ENCODE assay signal across 16 cellular contexts in genomic region chr7:102473271-102473991, GRCh38. TPM values are rescaled to one million over a fixed set of nuclear protein-coding genes. Genes with fewer than 3 reads are reported as not detected.
A peak's percentile ranks its signal among the peaks of the same experiment; 100 is the strongest.
DNase-seq lines count a peak whose midpoint lies in the region; ATAC-seq and TF ChIP-seq lines count a peak whose summit lies in the region.
"Had no signal": no experiment of that assay in that cellular context is flagged by ENCODE, and none has a peak within 500 bp of the region (broad histone marks: within the 10 kb centered on the region; RNA-seq: fewer than 3 reads in every experiment).

No MANE protein-coding gene starts in this region.

- H3K27me3 ChIP-seq in IMR-90 (ENCODE audit: control insufficient read depth, insufficient read depth, low read length), result no peaks in the 10 kb centered on the region
- no peaks in the 10 kb centered on the region for H3K27me3 ChIP-seq in mammary epithelial cell (ENCODE audit: insufficient read depth, low read length)

- peaks cover 0 to 3% of the 10 kb centered on the region in 2 experiments; a peak in 2 of 4 replicates for H3K79me1 ChIP-seq in IMR-90 (ENCODE audit: low read depth in 1 of 2, low read length in 2 of 2)

- DNase-seq in activated CD4-positive, alpha-beta T cell treated with anti-CD3 and anti-CD28 coated beads, Interleukin-2, amount 10 ng/mL, durations not matched to agents 24 days and 14 days, result peak; percentile 53
- no peak for DNase-seq in activated CD4-positive, alpha-beta T cell treated with anti-CD3 and anti-CD28 coated beads for 36 hours
- DNase-seq in IMR-90, result no peak
- peak in 26 of 42 donors; percentile 2 to 73 (median 36) for DNase-seq in head of caudate nucleus
- peak; percentile 62 for DNase-seq in posterior vena cava (ENCODE audit: low spot score)
- no peak for DNase-seq in mammary epithelial cell
- DNase-seq in stimulated activated naive B cell treated with anti-CD40 and anti-IgM and Interleukin-4, amounts not matched to agents 10 μg/mL and 1 μg/mL and 100 μg/mL, for 72 hours, result no peak
- DNase-seq: activated T-cell treated with anti-CD3 and anti-CD28 coated beads, Interleukin-2, amount 50 U/mL, for 72 hours; GOT3; MV-4-11; NCI-H2081; small intestine had no signal

- H4K91ac ChIP-seq in IMR-90 (ENCODE audit: insufficient read depth, low read depth, low read length), result no peak overlapping the region

- H3K4me1 Mint-ChIP-seq in activated CD4-positive, alpha-beta T cell treated with anti-CD3 and anti-CD28 coated beads, Interleukin-2, amount 10 ng/mL, durations not matched to agents 24 days and 14 days, result no peaks in the 10 kb centered on the region
- H3K4me1 Mint-ChIP-seq in activated CD4-positive, alpha-beta T cell treated with anti-CD3 and anti-CD28 coated beads for 36 hours, result no peaks in the 10 kb centered on the region
- H3K4me1 Mint-ChIP-seq in stimulated activated naive B cell treated with anti-CD40 and anti-IgM and Interleukin-4, amounts not matched to agents 10 μg/mL and 1 μg/mL and 100 μg/mL, for 72 hours, result peaks cover 10 to 25% of the 10 kb centered on the region in 2 donors

- no peak overlapping the region for H2AK5ac ChIP-seq in IMR-90 (ENCODE audit: low read depth, low read length)

- no peak overlapping the region for H2BK15ac ChIP-seq in IMR-90 (ENCODE audit: low read depth, low read length)

- 0 out of 2 replicates have a peak, but pooled peaks cover 2% of the 10 kb centered on the region for H3K9me1 ChIP-seq in IMR-90 (ENCODE audit: insufficient read depth, low read length)

- dilution Hi-C loops in IMR-90 (cut with HindIII; ENCODE audit: low sequenced_read_pairs, unreplicated experiment), result no loop called here
- dilution Hi-C loops in mammary epithelial cell (cut with HindIII; ENCODE audit: low sequenced_read_pairs), result no loop called here

- H2BK120ac ChIP-seq in IMR-90 (ENCODE audit: low read depth, low read length), result no peak overlapping the region

- no peak overlapping the region for H3K4me3 Mint-ChIP-seq in activated CD4-positive, alpha-beta T cell treated with anti-CD3 and anti-CD28 coated beads, Interleukin-2, amount 10 ng/mL, durations not matched to agents 24 days and 14 days
- H3K4me3 Mint-ChIP-seq in activated CD4-positive, alpha-beta T cell treated with anti-CD3 and anti-CD28 coated beads for 36 hours, result no peak overlapping the region
- no peak overlapping the region for H3K4me3 Mint-ChIP-seq in stimulated activated naive B cell treated with anti-CD40 and anti-IgM and Interleukin-4, amounts not matched to agents 10 μg/mL and 1 μg/mL and 100 μg/mL, for 72 hours
- H3K4me3 Mint-ChIP-seq: activated T-cell treated with anti-CD3 and anti-CD28 coated beads, Interleukin-2, amount 50 U/mL, for 72 hours; CD4-positive, alpha-beta T cell; T-helper 1 cell treated with Interleukin-12 subunit alpha and Interleukin-12 subunit beta and Interleukin-4 antibody, amounts not matched to agents 30 μg/mL and 1 μg/mL, for 36 hours had no signal

- peaks cover 5% of the 10 kb centered on the region; the same call in 1 of the 2 replicates for H4K20me1 ChIP-seq in IMR-90 (ENCODE audit: insufficient read depth, low read length)
- no peaks in the 10 kb centered on the region for H4K20me1 ChIP-seq in mammary epithelial cell (ENCODE audit: insufficient read depth, low read length)

- no peaks in the 10 kb centered on the region; the same call in 1 of the 2 replicates for H3K4me1 ChIP-seq in IMR-90 (ENCODE audit: control insufficient read depth, insufficient read depth, low read length)
- no peaks in the 10 kb centered on the region for H3K4me1 ChIP-seq in mammary epithelial cell (ENCODE audit: insufficient read depth, low read length)

- H2AFZ ChIP-seq in IMR-90 (replicated peaks; ENCODE audit: low read length, poor library complexity) (no peak overlapping the region), mammary epithelial cell (ENCODE audit: low read depth, low read length) (no peak overlapping the region)

- BruUV-seq in IMR-90 (replicated peaks; lab: Mats Ljungman, UMichigan), result no TSS peak
- BruUV-seq in mammary epithelial cell (replicated peaks; lab: Mats Ljungman, UMichigan), result no TSS peak

- H3K18ac ChIP-seq in IMR-90 (ENCODE audit: low read depth, low read length), result no peak overlapping the region

- peaks cover 3% of the 10 kb centered on the region for H3K79me2 ChIP-seq in mammary epithelial cell (ENCODE audit: insufficient read depth, low read length)

- WGBS in IMR-90 (ENCODE audit: extremely low coverage in 2 of 2, insufficient read length in 1 of 2), 2 experiments, result 94% methylated on average over 9 of the region's 23 CpGs; no CpG with 5 or more reads in 1 of the 2 experiments
- 84% methylated on average over 10 of the region's 23 CpGs for WGBS in mammary epithelial cell (ENCODE audit: low coverage, missing lambda C conversion rate)

- H3K14ac ChIP-seq in IMR-90 (replicated peaks; ENCODE audit: low read depth, low read length), result no peak overlapping the region

- no peak overlapping the region for H4K8ac ChIP-seq in IMR-90 (ENCODE audit: low read depth in 2 of 2, low read length in 2 of 2)

- H3K27me3 Mint-ChIP-seq in activated CD4-positive, alpha-beta T cell treated with anti-CD3 and anti-CD28 coated beads, Interleukin-2, amount 10 ng/mL, durations not matched to agents 24 days and 14 days, result no peaks in the 10 kb centered on the region
- H3K27me3 Mint-ChIP-seq in activated CD4-positive, alpha-beta T cell treated with anti-CD3 and anti-CD28 coated beads for 36 hours, result no peaks in the 10 kb centered on the region
- H3K27me3 Mint-ChIP-seq in stimulated activated naive B cell treated with anti-CD40 and anti-IgM and Interleukin-4, amounts not matched to agents 10 μg/mL and 1 μg/mL and 100 μg/mL, for 72 hours, result no peaks in the 10 kb centered on the region
- H3K27me3 Mint-ChIP-seq: CD4-positive, alpha-beta T cell had no signal

- H3K23ac ChIP-seq in IMR-90 (ENCODE audit: low read depth, low read length), result no peak overlapping the region

- no peaks in the 10 kb centered on the region for H3K9me3 Mint-ChIP-seq in activated CD4-positive, alpha-beta T cell treated with anti-CD3 and anti-CD28 coated beads, Interleukin-2, amount 10 ng/mL, durations not matched to agents 24 days and 14 days
- no peaks in the 10 kb centered on the region for H3K9me3 Mint-ChIP-seq in activated CD4-positive, alpha-beta T cell treated with anti-CD3 and anti-CD28 coated beads for 36 hours (ENCODE audit: low read depth)
- H3K9me3 Mint-ChIP-seq in stimulated activated naive B cell treated with anti-CD40 and anti-IgM and Interleukin-4, amounts not matched to agents 10 μg/mL and 1 μg/mL and 100 μg/mL, for 72 hours, result no peaks in the 10 kb centered on the region
- H3K9me3 Mint-ChIP-seq: activated T-cell treated with anti-CD3 and anti-CD28 coated beads, Interleukin-2, amount 50 U/mL, for 72 hours; CD4-positive, alpha-beta T cell; T-helper 1 cell treated with Interleukin-12 subunit alpha and Interleukin-12 subunit beta and Interleukin-4 antibody, amounts not matched to agents 30 μg/mL and 1 μg/mL, for 36 hours had no signal

- TF ChIP-seq RAD21 in IMR-90 (IDR thresholded peaks at IDR 0.05; ENCODE audit: low read length), result no peak

- CTCF ChIA-PET in activated CD4-positive, alpha-beta T cell treated with anti-CD3 and anti-CD28 coated beads for 36 hours (lab: Charles Lee), result no interaction called here
- CTCF ChIA-PET in IMR-90 (lab: Yijun Ruan, JAX) (no interaction called here), mammary epithelial cell (lab: Charles Lee; ENCODE audit: low non-redundant PET) (no interaction called here)

- no peak for ATAC-seq in activated CD4-positive, alpha-beta T cell treated with anti-CD3 and anti-CD28 coated beads for 36 hours
- ATAC-seq in IMR-90 (ENCODE audit: low read depth), result no peak
- ATAC-seq in GM21515 (IDR thresholded peaks at IDR 0.05; ENCODE audit: unreplicated experiment), result no peak
- ATAC-seq in stimulated activated naive B cell treated with anti-CD40 and anti-IgM and Interleukin-4, amounts not matched to agents 10 μg/mL and 1 μg/mL and 100 μg/mL, for 72 hours (replicated peaks), result no peak
- ATAC-seq: activated T-cell treated with anti-CD3 and anti-CD28 coated beads, Interleukin-2, amount 50 U/mL, for 72 hours had no signal

- no peak overlapping the region for H3K9ac ChIP-seq in IMR-90 (ENCODE audit: low read depth, low read length)
- H3K9ac ChIP-seq in mammary epithelial cell (ENCODE audit: insufficient read depth, low read length), result no peak overlapping the region

- H2AK9ac ChIP-seq in IMR-90 (replicated peaks; ENCODE audit: low read depth, low read length, poor library complexity), result no peak overlapping the region

- H3K9me3 ChIP-seq in IMR-90 (ENCODE audit: control insufficient read depth, insufficient read depth, low read length) (no peaks in the 10 kb centered on the region), mammary epithelial cell (replicated peaks; ENCODE audit: insufficient read depth, low read length) (no peaks in the 10 kb centered on the region)

- H3K36me3 ChIP-seq in IMR-90 (ENCODE audit: control insufficient read depth, insufficient read depth, low read length) (peaks cover 33% of the 10 kb centered on the region), mammary epithelial cell (ENCODE audit: insufficient read depth, low read length) (peaks cover 5% of the 10 kb centered on the region)

- no peak overlapping the region for H3K27ac Mint-ChIP-seq in activated CD4-positive, alpha-beta T cell treated with anti-CD3 and anti-CD28 coated beads, Interleukin-2, amount 10 ng/mL, durations not matched to agents 24 days and 14 days
- no peak overlapping the region for H3K27ac Mint-ChIP-seq in activated CD4-positive, alpha-beta T cell treated with anti-CD3 and anti-CD28 coated beads for 36 hours
- no peak overlapping the region for H3K27ac Mint-ChIP-seq in stimulated activated naive B cell treated with anti-CD40 and anti-IgM and Interleukin-4, amounts not matched to agents 10 μg/mL and 1 μg/mL and 100 μg/mL, for 72 hours
- H3K27ac Mint-ChIP-seq: activated T-cell treated with anti-CD3 and anti-CD28 coated beads, Interleukin-2, amount 50 U/mL, for 72 hours; CD4-positive, alpha-beta T cell; T-helper 1 cell treated with Interleukin-12 subunit alpha and Interleukin-12 subunit beta and Interleukin-4 antibody, amounts not matched to agents 30 μg/mL and 1 μg/mL, for 36 hours had no signal

- H3K56ac ChIP-seq in IMR-90 (ENCODE audit: extremely low read depth, insufficient read depth, low read length), result no peak overlapping the region

- TF ChIP-seq POLR2A in IMR-90 (IDR thresholded peaks at IDR 0.05; ENCODE audit: low read depth, low read length), result no peak

- no peak overlapping the region for H3K4ac ChIP-seq in IMR-90 (ENCODE audit: low read depth, low read length)

- intact Hi-C loops in activated CD4-positive, alpha-beta T cell treated with anti-CD3 and anti-CD28 coated beads, Interleukin-2, amount 10 ng/mL, durations not matched to agents 24 days and 14 days (cut with micrococcal nuclease), result no loop called here
- intact Hi-C loops in activated CD4-positive, alpha-beta T cell treated with anti-CD3 and anti-CD28 coated beads for 36 hours (cut with DNase I, micrococcal nuclease), result no loop called here
- intact Hi-C loops in IMR-90 (cut with micrococcal nuclease) (no loop called here), head of caudate nucleus (cut with DNase I) (no loop called here), posterior vena cava (cut with DNase I) (no loop called here), mammary epithelial cell (cut with micrococcal nuclease) (no loop called here)

- TF ChIP-seq CTCF in IMR-90 (conservative IDR thresholded peaks at IDR 0.05; ENCODE audit: low read depth, low read length) (no peak), mammary epithelial cell (conservative IDR thresholded peaks at IDR 0.05 in 1 of 2, IDR thresholded peaks at IDR 0.05 in 1 of 2; ENCODE audit: extremely low read depth in 1 of 2, insufficient read depth in 1 of 2, low read depth in 1 of 2, low read length in 2 of 2) (no peak)

- H3K4me3 ChIP-seq in IMR-90 (ENCODE audit: insufficient read depth, low read depth, low read length), result no peak overlapping the region
- no peak overlapping the region for H3K4me3 ChIP-seq in mammary epithelial cell (replicated peaks in 1 of 3; ENCODE audit: insufficient read depth in 1 of 3, low read depth in 2 of 3, low read length in 3 of 3)

- H4K5ac ChIP-seq in IMR-90 (ENCODE audit: low read depth, low read length), result no peak overlapping the region

- POLR2A ChIA-PET in activated CD4-positive, alpha-beta T cell treated with anti-CD3 and anti-CD28 coated beads for 36 hours (lab: Charles Lee), result interaction anchor here (0.5 to 0.6 kb wide), 2 partner anchors 31 to 51 kb away, joined by 3 to 4 read pairs; no protein-coding TSS in a partner anchor
- POLR2A ChIA-PET in IMR-90 (lab: Charles Lee; ENCODE audit: unreplicated experiment), result no interaction called here

- in situ Hi-C loops in IMR-90 (cut with MboI; ENCODE audit: low sequenced_read_pairs), result no loop called here
- in situ Hi-C loops in mammary epithelial cell (cut with MboI; ENCODE audit: low sequenced_read_pairs in 2 of 2), result no loop called here

- H3K4me2 ChIP-seq in IMR-90 (ENCODE audit: low read depth, low read length) (no peak overlapping the region), mammary epithelial cell (ENCODE audit: insufficient read depth, low read depth, low read length) (no peak overlapping the region)

- H2BK5ac ChIP-seq in IMR-90 (ENCODE audit: low read depth, low read length, poor library complexity, severe bottlenecking), result no peak overlapping the region

- peaks cover 13% of the 10 kb centered on the region for H3K36me3 Mint-ChIP-seq in activated CD4-positive, alpha-beta T cell treated with anti-CD3 and anti-CD28 coated beads, Interleukin-2, amount 10 ng/mL, durations not matched to agents 24 days and 14 days (ENCODE audit: low read depth)
- H3K36me3 Mint-ChIP-seq in activated CD4-positive, alpha-beta T cell treated with anti-CD3 and anti-CD28 coated beads for 36 hours (ENCODE audit: low read depth), result peaks cover 4% of the 10 kb centered on the region
- peaks cover 21 to 23% of the 10 kb centered on the region in 2 donors for H3K36me3 Mint-ChIP-seq in stimulated activated naive B cell treated with anti-CD40 and anti-IgM and Interleukin-4, amounts not matched to agents 10 μg/mL and 1 μg/mL and 100 μg/mL, for 72 hours

- H2BK20ac ChIP-seq in IMR-90 (ENCODE audit: low read depth, low read length), result no peak overlapping the region

- H3K27ac ChIP-seq in IMR-90 (ENCODE audit: insufficient read depth, low read length) (0 out of 2 replicates have a peak overlapping the region, but pooled peaks have one; percentile 37), mammary epithelial cell (ENCODE audit: insufficient read depth, low read depth, low read length) (no peak overlapping the region)

RNA-seq across cellular contexts. Expression of gene POLR2J, which starts 5.3 kb away (rescaled TPM):
- 46.8 and 50.8 TPM in 2 replicates for total RNA-seq in activated CD4-positive, alpha-beta T cell treated with anti-CD3 and anti-CD28 coated beads, Interleukin-2, amount 10 ng/mL, durations not matched to agents 24 days and 14 days
- 10 to 100 TPM; 32.6 to 46.1 TPM for total RNA-seq in activated CD4-positive, alpha-beta T cell treated with anti-CD3 and anti-CD28 coated beads for 36 hours
- total RNA-seq in IMR-90 (2012; rRNA removed) (20.8 and 31.1 TPM in 2 replicates), posterior vena cava (10 to 100 TPM; 35.0 to 40.3 TPM), mammary epithelial cell (10 to 100 TPM; 19.3 to 50.5 TPM)
- polyA plus RNA-seq in IMR-90 (2012; rRNA removed) (92.6 and 134 TPM in 2 replicates), mammary epithelial cell (75.1 TPM)
- polyA plus RNA-seq in IMR-90 (2012; cell fraction: cytosol; rRNA removed), result 20.8 and 84.9 TPM in 2 replicates
- 34.1 and 60.3 TPM in 2 replicates for polyA plus RNA-seq in IMR-90 (2012; cell fraction: nucleus; rRNA removed; ENCODE audit: low replicate concordance)
- 5.2 TPM for polyA minus RNA-seq in mammary epithelial cell

RNA-seq across cellular contexts. Expression of gene LRWD1, which starts 8.6 kb away (rescaled TPM):
- 30.5 and 32.4 TPM in 2 replicates for total RNA-seq in activated CD4-positive, alpha-beta T cell treated with anti-CD3 and anti-CD28 coated beads, Interleukin-2, amount 10 ng/mL, durations not matched to agents 24 days and 14 days
- total RNA-seq in activated CD4-positive, alpha-beta T cell treated with anti-CD3 and anti-CD28 coated beads for 36 hours, result 10 to 100 TPM; 13.6 to 14.4 TPM
- total RNA-seq in IMR-90 (2012; rRNA removed) (13.3 and 20.3 TPM in 2 replicates), posterior vena cava (1 to 10 TPM; 6.6 to 9.2 TPM), mammary epithelial cell (10 to 100 TPM; 17.8 to 18.3 TPM)
- polyA plus RNA-seq in IMR-90 (2012; rRNA removed) (27.2 and 31.6 TPM in 2 replicates), mammary epithelial cell (18.0 TPM)
- polyA plus RNA-seq in IMR-90 (2012; cell fraction: cytosol; rRNA removed), result 32.7 and 39.8 TPM in 2 replicates
- 30.2 and 77.3 TPM in 2 replicates for polyA plus RNA-seq in IMR-90 (2012; cell fraction: nucleus; rRNA removed; ENCODE audit: low replicate concordance)
- 10.0 TPM for polyA minus RNA-seq in mammary epithelial cell

RNA-seq across cellular contexts. Expression of gene ALKBH4, which starts 8.8 kb away (rescaled TPM):
- total RNA-seq in activated CD4-positive, alpha-beta T cell treated with anti-CD3 and anti-CD28 coated beads, Interleukin-2, amount 10 ng/mL, durations not matched to agents 24 days and 14 days, result 9.9 and 10.9 TPM in 2 replicates
- total RNA-seq in activated CD4-positive, alpha-beta T cell treated with anti-CD3 and anti-CD28 coated beads for 36 hours, result 1 to 10 TPM; 6.1 to 9.1 TPM
- total RNA-seq in IMR-90 (2012; rRNA removed), result 6.1 and 7.2 TPM in 2 replicates
- polyA plus RNA-seq in IMR-90 (2012; rRNA removed), result 7.4 and 8.1 TPM in 2 replicates
- polyA plus RNA-seq in IMR-90 (2012; cell fraction: cytosol; rRNA removed), result 8.9 and 9.7 TPM in 2 replicates
- 1.6 and 5.1 TPM in 2 replicates for polyA plus RNA-seq in IMR-90 (2012; cell fraction: nucleus; rRNA removed; ENCODE audit: low replicate concordance)
- 1 to 10 TPM; 6.4 to 6.8 TPM for total RNA-seq in posterior vena cava
- 10 to 100 TPM in 1 of 2 donors, 1 to 10 TPM in 1; 9.2 to 12.5 TPM for total RNA-seq in mammary epithelial cell
- 5.3 TPM for polyA plus RNA-seq in mammary epithelial cell
- polyA minus RNA-seq in mammary epithelial cell, result 0.41 TPM

RNA-seq across cellular contexts. Expression of gene ORAI2, which starts 40.1 kb away (rescaled TPM):
- 45.8 and 49.8 TPM in 2 replicates for total RNA-seq in activated CD4-positive, alpha-beta T cell treated with anti-CD3 and anti-CD28 coated beads, Interleukin-2, amount 10 ng/mL, durations not matched to agents 24 days and 14 days
- total RNA-seq in activated CD4-positive, alpha-beta T cell treated with anti-CD3 and anti-CD28 coated beads for 36 hours, result 10 to 100 TPM; 20.8 to 25.1 TPM
- total RNA-seq in IMR-90 (2012; rRNA removed) (52.0 and 52.2 TPM in 2 replicates), posterior vena cava (10 to 100 TPM; 13.0 to 17.5 TPM), mammary epithelial cell (10 to 100 TPM; 17.3 to 28.0 TPM)
- polyA plus RNA-seq in IMR-90 (2012; rRNA removed) (58.3 and 73.5 TPM in 2 replicates), mammary epithelial cell (10.7 TPM)
- 49.7 and 66.1 TPM in 2 replicates for polyA plus RNA-seq in IMR-90 (2012; cell fraction: cytosol; rRNA removed)
- 8.9 and 24.5 TPM in 2 replicates for polyA plus RNA-seq in IMR-90 (2012; cell fraction: nucleus; rRNA removed; ENCODE audit: low replicate concordance)
- polyA minus RNA-seq in mammary epithelial cell, result 13.6 TPM

RNA-seq across cellular contexts. Expression of gene RASA4B, which starts 44.1 kb away (rescaled TPM):
- total RNA-seq in activated CD4-positive, alpha-beta T cell treated with anti-CD3 and anti-CD28 coated beads, Interleukin-2, amount 10 ng/mL, durations not matched to agents 24 days and 14 days, result 27.1 and 28.6 TPM in 2 replicates
- total RNA-seq in activated CD4-positive, alpha-beta T cell treated with anti-CD3 and anti-CD28 coated beads for 36 hours, result 10 to 100 TPM; 28.6 to 30.1 TPM
- total RNA-seq in IMR-90 (2012; rRNA removed) (1.8 and 3.3 TPM in 2 replicates), posterior vena cava (10 to 100 TPM; 12.1 to 17.6 TPM), mammary epithelial cell (under 1 TPM; 0.67 to 0.75 TPM)
- polyA plus RNA-seq in IMR-90 (2012; rRNA removed) (7.7 and 9.3 TPM in 2 replicates), mammary epithelial cell (0.51 TPM)
- 11.3 and 14.3 TPM in 2 replicates for polyA plus RNA-seq in IMR-90 (2012; cell fraction: cytosol; rRNA removed)
- 35.9 and 76.5 TPM in 2 replicates for polyA plus RNA-seq in IMR-90 (2012; cell fraction: nucleus; rRNA removed; ENCODE audit: low replicate concordance)
- polyA minus RNA-seq in mammary epithelial cell, result 0.67 TPM
- total RNA-seq: Daoy had no signal

Comparison
In these comparisons a context has a peak if more than half of its experiments do, and no peak if none do; other contexts are left out.
1. DNase-seq: peak in activated CD4-positive, alpha-beta T cell treated with anti-CD3 and anti-CD28 coated beads, Interleukin-2, amount 10 ng/mL, durations not matched to agents 24 days and 14 days (single experiment), head of caudate nucleus (26 of 42) and posterior vena cava (single experiment); none in activated CD4-positive, alpha-beta T cell treated with anti-CD3 and anti-CD28 coated beads for 36 hours (single experiment), IMR-90 (single experiment), mammary epithelial cell (single experiment) and stimulated activated naive B cell treated with anti-CD40 and anti-IgM and Interleukin-4, amounts not matched to agents 10 μg/mL and 1 μg/mL and 100 μg/mL, for 72 hours (single experiment).